In the genomic region with DNA sequence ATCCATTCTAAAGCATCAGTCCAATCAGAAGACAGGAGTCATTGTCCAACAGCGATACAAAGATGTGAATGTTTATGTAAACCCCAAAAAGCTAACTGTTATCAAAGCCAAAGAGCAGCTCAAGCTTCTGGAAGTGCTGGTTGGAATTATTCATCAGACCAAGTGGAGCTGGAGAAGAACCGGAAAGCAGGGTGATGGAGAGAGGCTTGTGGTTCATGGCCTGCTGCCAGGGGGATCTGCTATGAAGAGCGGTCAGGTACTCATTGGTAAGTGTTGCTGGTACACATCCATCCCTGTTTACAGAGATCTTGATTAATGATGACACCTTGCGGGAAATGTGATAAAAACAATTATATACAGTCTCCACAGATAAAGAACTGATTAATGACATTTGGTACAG, we compare ENCODE assay signal across 19 cellular contexts.
"Had no signal": no experiment of that assay in that cellular context is flagged by ENCODE, and none has a peak within 500 bp of the region (broad histone marks: within the 10 kb centered on the region; RNA-seq: fewer than 3 reads in every experiment).

No MANE protein-coding gene starts in this region.

- H3K27ac Mint-ChIP-seq: naive thymus-derived CD8-positive, alpha-beta T cell had no signal

- H3K4me3 ChIP-seq: coronary artery, esophagus muscularis mucosa, gastrocnemius medialis, mucosa of descending colon, stomach, thoracic aorta had no signal

- ATAC-seq: gastrocnemius medialis; left lobe of liver; mucosa of descending colon; naive thymus-derived CD8-positive, alpha-beta T cell; right cardiac atrium had no signal

- H3K9me3 ChIP-seq: esophagus muscularis mucosa, gastrocnemius medialis, mucosa of descending colon, stomach, thoracic aorta had no signal

- H3K36me3 Mint-ChIP-seq: naive thymus-derived CD8-positive, alpha-beta T cell had no signal

- H3K36me3 ChIP-seq: thoracic aorta had no signal

- H3K27ac ChIP-seq: coronary artery, epithelial cell of prostate, esophagus muscularis mucosa, gastrocnemius medialis, stomach had no signal

- H3K4me1 Mint-ChIP-seq: naive thymus-derived CD8-positive, alpha-beta T cell; neural crest cell had no signal

- DNase-seq: effector CD8-positive, alpha-beta T cell; gastrocnemius medialis; glutamatergic neuron; islet precursor cell; mammary epithelial cell; mucosa of descending colon; naive thymus-derived CD8-positive, alpha-beta T cell; small intestine; stimulated activated CD4-positive, alpha-beta T cell treated with anti-CD3 and anti-CD28 coated beads, Interleukin-12 subunit alpha, Interleukin-12 subunit beta, amount 100 ng/mL, for 4 hours; stimulated activated naive CD4-positive, alpha-beta T cell; stomach; trophoblast cell had no signal

- H3K27me3 ChIP-seq: esophagus muscularis mucosa, gastrocnemius medialis, stomach had no signal

- FAIRE-seq: small intestine had no signal

- H3K4me3 Mint-ChIP-seq: naive thymus-derived CD8-positive, alpha-beta T cell; neural crest cell had no signal

- H3K4me1 ChIP-seq: gastrocnemius medialis had no signal
